ENCODE assay signal across 14 cellular contexts in genomic region chr10:96047004-96047649, GRCh38. TPM values are rescaled to one million over a fixed set of nuclear protein-coding genes. Genes with fewer than 3 reads are reported as not detected.
DNase-seq lines count a peak whose midpoint lies in the region; ATAC-seq and TF ChIP-seq lines count a peak whose summit lies in the region.
"Had no signal": no experiment of that assay in that cellular context is flagged by ENCODE, and none has a peak within 500 bp of the region (broad histone marks: within the 10 kb centered on the region; RNA-seq: fewer than 3 reads in every experiment).

No MANE protein-coding gene starts in this region.

- DNase-seq in A673 (ENCODE audit: low spot score) (no peak), GM13976 (ENCODE audit: low spot score) (no peak), RWPE2 (ENCODE audit: low spot score) (no peak), foreskin keratinocyte (no peak), gastrocnemius medialis (no peak), ascending aorta (ENCODE audit: low spot score in 2 of 2) (no peak), GOT3 (lab: John Stamatoyannopoulos, UW) (no peak)
- DNase-seq: activated CD4-positive, alpha-beta T cell treated with anti-CD3 and anti-CD28 coated beads, Interleukin-2, amount 10 ng/mL, durations not matched to agents 7 days and 5 days; DMS 273 treated with DMSO at 0.1 percent for 48 hours; kidney glomerular epithelial cell; NCI-H1417 treated with DMSO at 0.1 percent for 48 hours; NCI-H446 had no signal

- TF ChIP-seq CTCF in A673 (conservative IDR thresholded peaks at IDR 0.05; ENCODE audit: low read depth, low read length) (peak; percentile 26; the same call in 1 of the 2 replicates), GM13976 (IDR thresholded peaks at IDR 0.05; ENCODE audit: borderline replicate concordance, control extremely low read depth, extremely low read depth, insufficient read depth, missing control alignments) (peak; percentile 7), RWPE2 (IDR thresholded peaks at IDR 0.05; ENCODE audit: poor library complexity, severe bottlenecking) (peak; percentile 23), foreskin keratinocyte (conservative IDR thresholded peaks at IDR 0.05) (peak; percentile 40), gastrocnemius medialis (IDR thresholded peaks at IDR 0.05 in 4 of 5, conservative IDR thresholded peaks at IDR 0.05 in 1 of 5) (no peak), ascending aorta (IDR thresholded peaks at IDR 0.05) (no peak)

- CTCF ChIA-PET in A673 (lab: Charles Lee) = no interaction called here

- BruUV-seq in A673 (replicated peaks; lab: Mats Ljungman, UMichigan) = no TSS peak

- POLR2A ChIA-PET in A673 (lab: Charles Lee; ENCODE audit: low non-redundant PET) = no interaction called here

- H3K9me3 ChIP-seq in A673 (ENCODE audit: low read depth, low read length, poor library complexity, severe bottlenecking) (no peaks in the 10 kb centered on the region), RWPE2 (ENCODE audit: severe bottlenecking) (no peaks in the 10 kb centered on the region), gastrocnemius medialis (no peaks in the 10 kb centered on the region), ascending aorta (no peaks in the 10 kb centered on the region)
- H3K9me3 ChIP-seq: esophagus muscularis mucosa had no signal

- H3K36me3 ChIP-seq in A673 (ENCODE audit: insufficient read depth, low read length, poor library complexity, severe bottlenecking) (peaks cover 10% of the 10 kb centered on the region), RWPE2 (ENCODE audit: low read depth) (peaks cover 47% of the 10 kb centered on the region), gastrocnemius medialis (no peaks in the 10 kb centered on the region), ascending aorta (no peaks in the 10 kb centered on the region)

- in situ Hi-C loops in GM13976 (cut with MboI; ENCODE audit: low sequenced_read_pairs, unreplicated experiment) (no loop called here), gastrocnemius medialis (cut with MboI; ENCODE audit: low sequenced_read_pairs in 4 of 4) (loop anchor here in 2 of 4 donors (25.0 kb wide), 2 partner anchors 240 to 360 kb away; partner anchors contain the start of gene TCTN3 (in 2 of the 2))

- no peak overlapping the region for H3K27ac ChIP-seq in A673 (ENCODE audit: low read depth, low read length, poor library complexity, severe bottlenecking)
- no peak overlapping the region for H3K27ac ChIP-seq in RWPE2 (ENCODE audit: poor library complexity, severe bottlenecking)
- no peak overlapping the region for H3K27ac ChIP-seq in foreskin keratinocyte
- no peak overlapping the region for H3K27ac ChIP-seq in gastrocnemius medialis
- H3K27ac ChIP-seq in ascending aorta = no peak overlapping the region
- H3K27ac ChIP-seq: esophagus muscularis mucosa had no signal

- ATAC-seq in RWPE2 (ENCODE audit: low read depth) = no peak
- ATAC-seq in foreskin keratinocyte = no peak
- ATAC-seq in gastrocnemius medialis = no peak
- ATAC-seq in GM19324 (IDR thresholded peaks at IDR 0.05; ENCODE audit: low FRiP score, unreplicated experiment) = no peak

- no peak for TF ChIP-seq POLR2A in gastrocnemius medialis (IDR thresholded peaks at IDR 0.05)

- no peak overlapping the region for H3K4me3 ChIP-seq in A673 (ENCODE audit: low read depth, low read length, poor library complexity, severe bottlenecking)
- no peak overlapping the region for H3K4me3 ChIP-seq in RWPE2 (ENCODE audit: severe bottlenecking)
- no peak overlapping the region for H3K4me3 ChIP-seq in gastrocnemius medialis
- no peak overlapping the region for H3K4me3 ChIP-seq in ascending aorta
- H3K4me3 ChIP-seq: esophagus muscularis mucosa had no signal

- H3K27me3 ChIP-seq in A673 (replicated peaks; ENCODE audit: insufficient read depth, low read depth, low read length, poor library complexity) (no peaks in the 10 kb centered on the region), RWPE2 (ENCODE audit: insufficient read depth, poor library complexity, severe bottlenecking) (no peaks in the 10 kb centered on the region), foreskin keratinocyte (no peaks in the 10 kb centered on the region), gastrocnemius medialis (no peaks in the 10 kb centered on the region), ascending aorta (no peaks in the 10 kb centered on the region)
- H3K27me3 ChIP-seq: esophagus muscularis mucosa had no signal

- H3K4me1 ChIP-seq in A673 (ENCODE audit: insufficient read depth, low read length, poor library complexity, severe bottlenecking) (peaks cover 18% of the 10 kb centered on the region), RWPE2 (ENCODE audit: insufficient read depth, poor library complexity, severe bottlenecking) (peaks cover 12% of the 10 kb centered on the region), foreskin keratinocyte (peaks cover 9% of the 10 kb centered on the region), gastrocnemius medialis (peaks cover 15 to 16% of the 10 kb centered on the region in 2 donors), ascending aorta (peaks cover 2 to 3% of the 10 kb centered on the region in 2 donors)

- intact Hi-C loops in A673 (cut with micrococcal nuclease; ENCODE audit: unreplicated experiment) (no loop called here), gastrocnemius medialis (cut with DNase I; ENCODE audit: low total_unique reads) (no loop called here), ascending aorta (cut with DNase I) (no loop called here)

RNA-seq across cellular contexts. Expression of gene CCNJ, which starts 3.7 kb away (rescaled TPM):
- 22.0 and 25.6 TPM in 2 replicates for total RNA-seq in A673 (2021)
- total RNA-seq in foreskin keratinocyte = 7.9 and 8.5 TPM in 2 replicates
- 1.9 and 2.3 TPM in 2 replicates for polyA plus RNA-seq in foreskin keratinocyte
- 1 to 10 TPM; 2.0 to 4.6 (median 3.2) TPM for total RNA-seq in gastrocnemius medialis
- 6.0 TPM for total RNA-seq in ascending aorta

Comparison
In these comparisons a context has a peak if more than half of its experiments do, and no peak if none do; other contexts are left out.
1. CTCF ChIP-seq: peak in A673 (single experiment), GM13976 (single experiment), RWPE2 (single experiment) and foreskin keratinocyte (single experiment); none in gastrocnemius medialis (0 of 5) and ascending aorta (0 of 3).